ENCODE assay signal across 19 cellular contexts in the genomic region with DNA sequence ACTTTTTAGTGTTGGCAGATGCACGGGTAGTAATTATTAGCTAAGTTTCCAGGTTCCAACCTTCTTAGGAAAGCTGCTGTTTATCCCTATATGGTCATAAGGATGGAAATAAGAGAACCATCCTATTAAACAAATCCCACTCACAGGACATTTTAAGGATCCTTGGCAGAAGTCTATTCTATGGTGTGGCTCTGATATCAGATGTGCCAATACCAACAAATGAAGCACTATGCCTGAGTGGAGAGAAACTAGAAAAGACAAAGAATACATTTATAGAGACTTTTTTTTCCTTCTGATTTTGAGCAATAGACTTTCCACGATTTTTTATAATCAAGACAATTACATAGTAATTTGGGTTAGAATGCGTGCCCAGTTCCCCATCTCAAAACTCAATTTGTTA. TPM values are rescaled to one million over a fixed set of nuclear protein-coding genes. Genes with fewer than 3 reads are reported as not detected.
DNase-seq lines count a peak whose midpoint lies in the region; FAIRE-seq and TF ChIP-seq lines count a peak whose summit lies in the region.
"Had no signal": no experiment of that assay in that cellular context is flagged by ENCODE, and none has a peak within 500 bp of the region (broad histone marks: within the 10 kb centered on the region; RNA-seq: fewer than 3 reads in every experiment).

No MANE protein-coding gene starts in this region.

- H3K4me3 ChIP-seq in SU-DHL-6 (ENCODE audit: insufficient read depth, low read length, poor library complexity, severe bottlenecking): no peak overlapping the region
- H3K4me3 ChIP-seq: GM23338 had no signal

- no peaks in the 10 kb centered on the region for H3K27me3 ChIP-seq in SU-DHL-6 (ENCODE audit: low read length)

- no peaks in the 10 kb centered on the region for H3K9me3 Mint-ChIP-seq in mesothelial cell of epicardium
- H3K9me3 Mint-ChIP-seq: CD4-positive, alpha-beta memory T cell; GM23338 had no signal

- no peak overlapping the region for H3K27ac ChIP-seq in SU-DHL-6 (ENCODE audit: low read depth, low read length)

- H3K4me2 ChIP-seq in SU-DHL-6 (ENCODE audit: low read depth, low read length, poor library complexity, severe bottlenecking): no peak overlapping the region
- H3K4me2 ChIP-seq: GM23338 had no signal

- H2AFZ ChIP-seq in SU-DHL-6 (ENCODE audit: low read depth, low read length, severe bottlenecking): peak overlapping the region; percentile 45
- H2AFZ ChIP-seq: GM23338 had no signal

- H3K9ac ChIP-seq in SU-DHL-6 (ENCODE audit: low read length): no peak overlapping the region

- in situ Hi-C loops in G401 (cut with HindIII; ENCODE audit: low sequenced_read_pairs): no loop called here

- peak; percentile 3 for DNase-seq in NCI-H446 treated with DMSO at 0.1 percent for 48 hours (lab: John Stamatoyannopoulos, UW)
- DNase-seq in NCI-H446 (lab: John Stamatoyannopoulos, UW): no peak
- DNase-seq in G401 (ENCODE audit: low spot score): no peak
- DNase-seq in mesothelial cell of epicardium (ENCODE audit: low spot score in 2 of 2, unreplicated experiment in 2 of 2): no peak
- no peak for DNase-seq in OCI-M1 (lab: John Stamatoyannopoulos, UW)
- DNase-seq: C1 segment of cervical spinal cord; CD4-positive, alpha-beta memory T cell; DMS153; DMS79 treated with DMSO at 0.1 percent for 48 hours; EL; GDM1; H7 had no signal

- H3F3A ChIP-seq in SU-DHL-6 (ENCODE audit: insufficient read depth): no peaks in the 10 kb centered on the region

- peak; percentile 61 for FAIRE-seq in islet of Langerhans (lab: Jason Lieb, UNC)
- FAIRE-seq: A204.1, D721Med, GM12892 had no signal

- H3K27me3 Mint-ChIP-seq in mesothelial cell of epicardium (ENCODE audit: low read depth): no peaks in the 10 kb centered on the region
- H3K27me3 Mint-ChIP-seq: B cell; CD4-positive, alpha-beta memory T cell had no signal

- no peaks in the 10 kb centered on the region for H3K79me2 ChIP-seq in SU-DHL-6 (ENCODE audit: insufficient read depth, low read length)

- H4K20me1 ChIP-seq in SU-DHL-6 (ENCODE audit: low read depth, low read length): no peaks in the 10 kb centered on the region

- no peak for TF ChIP-seq CTCF in SU-DHL-6 (IDR thresholded peaks at IDR 0.05; ENCODE audit: insufficient read depth, low read length, poor library complexity, severe bottlenecking)
- TF ChIP-seq CTCF in mesothelial cell of epicardium (IDR thresholded peaks at IDR 0.05; ENCODE audit: unreplicated experiment): no peak

- H3K9me2 ChIP-seq in SU-DHL-6 (replicated peaks; ENCODE audit: insufficient read depth, low read length): no peaks in the 10 kb centered on the region

- no peak overlapping the region for H3K4me3 Mint-ChIP-seq in mesothelial cell of epicardium
- H3K4me3 Mint-ChIP-seq: B cell; CD4-positive, alpha-beta memory T cell; GM23338 had no signal

- no peaks in the 10 kb centered on the region for H3K36me3 Mint-ChIP-seq in mesothelial cell of epicardium
- H3K36me3 Mint-ChIP-seq: CD4-positive, alpha-beta memory T cell had no signal

- no peaks in the 10 kb centered on the region for H3K9me3 ChIP-seq in SU-DHL-6 (ENCODE audit: insufficient read depth, low read length)

- H3K36me3 ChIP-seq in SU-DHL-6 (ENCODE audit: low read length): no peaks in the 10 kb centered on the region

- H3K27ac Mint-ChIP-seq in mesothelial cell of epicardium: no peak overlapping the region
- H3K27ac Mint-ChIP-seq: B cell; CD4-positive, alpha-beta memory T cell; GM23338 had no signal

- no peaks in the 10 kb centered on the region for H3K4me1 Mint-ChIP-seq in mesothelial cell of epicardium
- H3K4me1 Mint-ChIP-seq: B cell; CD4-positive, alpha-beta memory T cell; GM23338 had no signal

RNA-seq across cellular contexts. Expression of gene PCDH17, which starts 12.6 kb away (rescaled TPM):
- total RNA-seq in G401 (2014; rRNA removed; shearing (Covaris generic)): not detected in 2 replicates
- 9.3 to 9.6 TPM (median 9.4 TPM) in 3 replicates for total RNA-seq in mesothelial cell of epicardium
- total RNA-seq: B cell; CD4-positive, alpha-beta memory T cell had no signal

Comparison
In these comparisons a context has a peak if more than half of its experiments do, and no peak if none do; other contexts are left out.
1. RNA of gene PCDH17, which starts 12.6 kb away (total RNA-seq): 9.3 to 9.6 TPM in mesothelial cell of epicardium; not detected in G401; every median in the first group is over 10 times any median in the second.